In genomic region chr2:151033454-151034248, GRCh38 we compare ENCODE assay signal across 25 cellular contexts.
"Had no signal": no experiment of that assay in that cellular context is flagged by ENCODE, and none has a peak within 500 bp of the region (broad histone marks: within the 10 kb centered on the region; RNA-seq: fewer than 3 reads in every experiment).

No MANE protein-coding gene starts in this region.

- ATAC-seq: effector memory CD8-positive, alpha-beta T cell; heart left ventricle; natural killer cell; right cardiac atrium; stimulated activated naive CD8-positive, alpha-beta T cell treated with anti-CD3 and anti-CD28 coated beads, Interleukin-15, Interleukin-2, amounts not matched to agents 100 U/mL and 50 U/mL, for 24 hours had no signal

- H3K4me1 ChIP-seq: ascending aorta, neural progenitor cell, testis had no signal

- H3K9ac ChIP-seq: neural progenitor cell had no signal

- H3K27me3 ChIP-seq: ascending aorta, brain microvascular endothelial cell, heart left ventricle, neural progenitor cell, testis, transverse colon had no signal

- H3K4me2 ChIP-seq: neural progenitor cell had no signal

- H3K4me3 ChIP-seq: ascending aorta, heart left ventricle, neural progenitor cell, testis, transverse colon had no signal

- H3K27ac ChIP-seq: ascending aorta, brain microvascular endothelial cell, heart left ventricle, neural progenitor cell, testis, transverse colon had no signal

- DNase-seq: activated CD4-positive, alpha-beta memory T cell treated with anti-CD3 and anti-CD28 coated beads for 36 hours; activated CD4-positive, alpha-beta T cell treated with anti-CD3 and anti-CD28 coated beads, Interleukin-2, amount 10 ng/mL, durations not matched to agents 24 days and 14 days; activated CD4-positive, CD25-positive, alpha-beta regulatory T cell treated with anti-CD3 and anti-CD28 coated beads, Interleukin-2, amount 50 U/mL, for 72 hours; activated CD8-positive, alpha-beta memory T cell treated with anti-CD3 and anti-CD28 coated beads, Interleukin-2, amount 50 U/mL, for 4 hours; activated effector memory CD4-positive, alpha-beta T cell treated with anti-CD3 and anti-CD28 coated beads, Interleukin-2, amount 50 U/mL, for 16 hours; activated naive CD4-positive, alpha-beta T cell treated with anti-CD3 and anti-CD28 coated beads for 36 hours; activated naive CD8-positive, alpha-beta T cell treated with anti-CD3 and anti-CD28 coated beads for 36 hours; activated T-cell treated with anti-CD3 and anti-CD28 coated beads, Interleukin-2, amount 50 U/mL, for 1 hour; caudate nucleus; cortex of kidney; effector memory CD8-positive, alpha-beta T cell; erythroblast; heart left ventricle; natural killer cell; occipital lobe; right cardiac atrium; stimulated activated CD4-positive, alpha-beta T cell treated with anti-CD3 and anti-CD28 coated beads, Interleukin-15, amount 100 ng/mL, for 24 hours; stimulated activated CD4-positive, alpha-beta T cell treated with anti-CD3 and anti-CD28 coated beads, Interleukin-2, amount 100 ng/mL, for 24 hours; stimulated activated naive CD8-positive, alpha-beta T cell treated with anti-CD3 and anti-CD28 coated beads, Interleukin-15, Interleukin-2, amounts not matched to agents 100 U/mL and 50 U/mL, for 24 hours; T-helper 2 cell; testis; transverse colon had no signal

- H2AFZ ChIP-seq: neural progenitor cell had no signal

- H3K36me3 ChIP-seq: ascending aorta, brain microvascular endothelial cell, heart left ventricle, neural progenitor cell, transverse colon had no signal

- H3K9me3 ChIP-seq: ascending aorta, heart left ventricle, testis, transverse colon had no signal
